Comparison of ENCODE assay signal across 1 cellular context in the genomic region with DNA sequence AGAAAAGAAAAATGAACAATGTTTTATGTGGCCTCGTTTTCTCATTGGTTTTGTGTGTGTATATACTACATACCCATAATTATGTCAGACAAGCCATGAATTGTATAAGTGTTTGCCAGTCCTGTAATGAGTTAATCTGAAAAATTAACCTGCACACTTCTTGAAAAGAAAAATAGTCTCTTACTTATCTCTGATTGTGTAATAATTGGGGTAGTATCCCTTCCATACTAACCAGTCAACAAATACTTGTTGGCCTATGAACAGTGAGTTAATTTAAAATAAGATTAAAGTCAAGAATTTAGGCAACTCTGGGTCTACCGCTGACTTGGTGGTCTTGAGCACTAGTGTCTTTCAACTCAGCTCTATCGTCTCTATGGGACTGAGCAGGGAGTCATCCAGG.
A peak's percentile ranks its signal among the peaks of the same experiment; 100 is the strongest.
TF ChIP-seq lines count a peak whose summit lies in the region.

No MANE protein-coding gene starts in this region.

TF ChIP-seq in K562, 482 proteins besides CTCF, POLR2A, EP300 and RAD21:
- TF ChIP-seq CEBPB (tag; IDR thresholded peaks at IDR 0.05) = peak; percentile 74
- no peak for TF ChIP-seq CEBPG (CRISPR knock-in tag; IDR thresholded peaks at IDR 0.05)
- TF ChIP-seq CEBPG (tag; conservative IDR thresholded peaks at IDR 0.05 in 1 of 2, IDR thresholded peaks at IDR 0.05 in 1 of 2) = peak; percentile 45 to 49; a peak in 2 of 4 replicates
- TF ChIP-seq, protein P1, sequence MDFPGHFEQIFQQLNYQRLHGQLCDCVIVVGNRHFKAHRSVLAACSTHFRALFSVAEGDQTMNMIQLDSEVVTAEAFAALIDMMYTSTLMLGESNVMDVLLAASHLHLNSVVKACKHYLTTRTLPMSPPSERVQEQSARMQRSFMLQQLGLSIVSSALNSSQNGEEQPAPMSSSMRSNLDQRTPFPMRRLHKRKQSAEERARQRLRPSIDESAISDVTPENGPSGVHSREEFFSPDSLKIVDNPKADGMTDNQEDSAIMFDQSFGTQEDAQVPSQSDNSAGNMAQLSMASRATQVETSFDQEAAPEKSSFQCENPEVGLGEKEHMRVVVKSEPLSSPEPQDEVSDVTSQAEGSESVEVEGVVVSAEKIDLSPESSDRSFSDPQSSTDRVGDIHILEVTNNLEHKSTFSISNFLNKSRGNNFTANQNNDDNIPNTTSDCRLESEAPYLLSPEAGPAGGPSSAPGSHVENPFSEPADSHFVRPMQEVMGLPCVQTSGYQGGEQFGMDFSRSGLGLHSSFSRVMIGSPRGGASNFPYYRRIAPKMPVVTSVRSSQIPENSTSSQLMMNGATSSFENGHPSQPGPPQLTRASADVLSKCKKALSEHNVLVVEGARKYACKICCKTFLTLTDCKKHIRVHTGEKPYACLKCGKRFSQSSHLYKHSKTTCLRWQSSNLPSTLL (IDR thresholded peaks at IDR 0.05) = no peak
